In the genomic region with DNA sequence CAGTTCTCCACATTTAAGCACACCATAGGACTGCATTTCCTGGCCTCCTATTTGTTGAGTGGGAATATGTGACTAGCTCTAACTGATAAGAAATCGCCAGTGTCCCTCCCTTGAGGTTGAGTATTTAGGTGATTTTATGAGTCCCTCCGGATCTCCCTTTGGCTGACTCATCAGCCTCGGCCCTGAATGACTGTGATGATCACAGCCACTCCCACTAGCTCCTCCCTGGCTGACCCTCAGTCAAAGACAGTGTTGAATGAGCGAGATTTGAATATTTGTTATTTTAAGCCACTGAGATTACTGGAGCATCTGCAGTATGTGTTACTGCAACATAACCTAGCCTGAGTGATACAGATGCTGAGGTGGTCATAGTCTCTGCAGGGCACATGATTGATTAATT, we compare ENCODE assay signal across 1 cellular context.
TF ChIP-seq lines count a peak whose summit lies in the region.

No MANE protein-coding gene starts in this region.

TF ChIP-seq in GM23338, 12 proteins besides CTCF, POLR2A, EP300 and RAD21 (continued from another document):
- TF ChIP-seq REST (IDR thresholded peaks at IDR 0.05; ENCODE audit: unreplicated experiment) (no peak), ETS1 (IDR thresholded peaks at IDR 0.05) (no peak)
